Comparison of ENCODE assay signal across 3 cellular contexts in the genomic region with DNA sequence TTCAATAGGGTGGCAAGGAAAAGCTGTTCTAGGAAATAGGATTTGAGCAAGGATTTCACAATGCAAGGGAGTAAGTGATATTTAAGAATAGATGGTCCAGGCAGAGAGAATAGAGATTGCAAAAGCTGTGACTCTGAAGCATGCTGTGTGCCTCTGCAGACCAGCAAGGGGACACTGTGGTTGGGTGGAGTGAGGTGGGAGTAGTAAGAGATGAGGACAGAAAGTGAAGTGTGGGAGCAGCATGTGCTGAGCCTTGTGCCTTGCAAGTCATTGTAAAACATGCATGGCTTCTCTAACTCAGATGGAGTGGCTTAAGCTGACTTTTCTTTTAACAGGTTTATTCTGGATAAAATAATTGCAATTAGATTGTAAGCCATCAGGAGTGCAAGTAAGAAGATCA.
"Had no signal": no experiment of that assay in that cellular context is flagged by ENCODE, and none has a peak within 500 bp of the region (broad histone marks: within the 10 kb centered on the region; RNA-seq: fewer than 3 reads in every experiment).

No MANE protein-coding gene starts in this region.

- DNase-seq: GDM1, GF-D8 had no signal

- H3K4me3 ChIP-seq: GM12878 had no signal
